Comparison of ENCODE assay signal across 8 cellular contexts in genomic region chr17:77322534-77323412, GRCh38.
DNase-seq lines count a peak whose midpoint lies in the region; TF ChIP-seq lines count a peak whose summit lies in the region.

No MANE protein-coding gene starts in this region.

- H3K9me3 ChIP-seq in liver (ENCODE audit: control insufficient read depth in 4 of 4, low read length in 3 of 4) (no peaks in the 10 kb centered on the region), thyroid gland (no peaks in the 10 kb centered on the region)

- 69% methylated on average over 31 of the region's 31 CpGs for WGBS in liver
- 38 to 39% methylated on average over 18 to 24 of the region's 31 CpGs for WGBS in thyroid gland, 2 donors

- H3K36me3 ChIP-seq in liver (ENCODE audit: control insufficient read depth in 4 of 4, insufficient read depth in 3 of 4, low read depth in 1 of 4, low read length in 3 of 4) (no peaks in the 10 kb centered on the region), thyroid gland (no peaks in the 10 kb centered on the region)

- no peak overlapping the region for H3K4me3 ChIP-seq in liver (ENCODE audit: low read depth in 1 of 3, low read length in 3 of 3)
- peak overlapping the region in 1 of 3 donors; percentile 5 for H3K4me3 ChIP-seq in thyroid gland (replicated peaks in 1 of 3)

- intact Hi-C loops in thyroid gland (cut with DNase I) = no loop called here

- peak overlapping the region; percentile 88 to 92 for H3K27ac ChIP-seq in liver (ENCODE audit: low read depth in 1 of 2, low read length in 2 of 2)
- peak overlapping the region; percentile 99 to 100 (median 99) for H3K27ac ChIP-seq in thyroid gland

- DNase-seq in MV-4-11 (lab: John Stamatoyannopoulos, UW) (peak; percentile 49), cerebellar cortex (ENCODE audit: low spot score) (peak; percentile 64), thyroid gland (peak; percentile 96 to 97), NCI-H82 (lab: John Stamatoyannopoulos, UW) (no peak)
- no peak for DNase-seq in stimulated activated CD4-positive, alpha-beta T cell treated with anti-CD3 and anti-CD28 coated beads, Interleukin-4, amount 100 ng/mL, for 4 hours
- no peak for DNase-seq in activated naive CD4-positive, alpha-beta T cell treated with Interleukin-2 at 50 U/mL for 16 hours

- H3K9ac ChIP-seq in liver (ENCODE audit: low read depth in 1 of 2, low read length in 2 of 2) = peak overlapping the region in 1 of 2 donors; percentile 43

- no peak for TF ChIP-seq RAD21 in liver (IDR thresholded peaks at IDR 0.05)

- TF ChIP-seq CTCF in liver (IDR thresholded peaks at IDR 0.05; ENCODE audit: low read depth, low read length, missing input control) (no peak), thyroid gland (IDR thresholded peaks at IDR 0.05) (no peak)

- H3K27me3 ChIP-seq in liver (ENCODE audit: control insufficient read depth in 4 of 4, insufficient read depth in 4 of 4, low read length in 3 of 4) (no peaks in the 10 kb centered on the region), thyroid gland (no peaks in the 10 kb centered on the region)

- H3K4me1 ChIP-seq in liver (ENCODE audit: control insufficient read depth in 4 of 4, insufficient read depth in 4 of 4, low read length in 3 of 4) (peaks cover 7 to 55% (median 42%) of the 10 kb centered on the region in 4 donors), thyroid gland (peaks cover 71 to 91% of the 10 kb centered on the region in 2 donors)

- TF ChIP-seq POLR2A in GM18526 (IDR thresholded peaks at IDR 0.05; ENCODE audit: extremely low read depth, insufficient read length) (peak; percentile 51), thyroid gland (IDR thresholded peaks at IDR 0.05) (peak; percentile 36 to 94)

TF ChIP-seq in liver, 16 proteins besides CTCF, POLR2A, EP300 and RAD21:
- TF ChIP-seq FOXA2 (IDR thresholded peaks at IDR 0.05) (no peak), TAF1 (conservative IDR thresholded peaks at IDR 0.05) (no peak), SP1 (IDR thresholded peaks at IDR 0.05) (peak; percentile 45), RXRA (IDR thresholded peaks at IDR 0.05) (peak in 1 of 2 donors; percentile 47), JUND (IDR thresholded peaks at IDR 0.05) (peak; percentile 90 to 94), MAX (IDR thresholded peaks at IDR 0.05) (no peak), NR2F2 (IDR thresholded peaks at IDR 0.05) (peak; percentile 85), GABPA (IDR thresholded peaks at IDR 0.05 in 1 of 2, conservative IDR thresholded peaks at IDR 0.05 in 1 of 2) (no peak)

Comparison
In these comparisons a context has a peak if more than half of its experiments do, and no peak if none do; other contexts are left out.
1. DNase-seq: peak in MV-4-11 (single experiment), cerebellar cortex (single experiment) and thyroid gland (2 of 2); none in stimulated activated CD4-positive, alpha-beta T cell treated with anti-CD3 and anti-CD28 coated beads, Interleukin-4, amount 100 ng/mL, for 4 hours (0 of 2), NCI-H82 (single experiment) and activated naive CD4-positive, alpha-beta T cell treated with Interleukin-2 at 50 U/mL for 16 hours (single experiment).